ENCODE assay signal across 10 cellular contexts in genomic region chr11:118622376-118623290, GRCh38. TPM values are rescaled to one million over a fixed set of nuclear protein-coding genes. Genes with fewer than 3 reads are reported as not detected.
DNase-seq lines count a peak whose midpoint lies in the region; TF ChIP-seq lines count a peak whose summit lies in the region.
"Had no signal": no experiment of that assay in that cellular context is flagged by ENCODE, and none has a peak within 500 bp of the region (broad histone marks: within the 10 kb centered on the region; RNA-seq: fewer than 3 reads in every experiment).

No MANE protein-coding gene starts in this region.

- H3K36me3 ChIP-seq in MG63 (peaks cover 48% of the 10 kb centered on the region), adrenal gland (replicated peaks in 1 of 2) (peaks cover 0 to 28% of the 10 kb centered on the region in 2 donors), hepatocyte (replicated peaks; ENCODE audit: insufficient read depth, low read depth) (no peaks in the 10 kb centered on the region), spleen (peaks cover 0 to 31% (median 12%) of the 10 kb centered on the region in 6 donors)

- H3K4me3 ChIP-seq in MG63: peak overlapping the region; percentile 69
- peak overlapping the region in 1 of 4 donors; percentile 68 for H3K4me3 ChIP-seq in adrenal gland
- no peak overlapping the region for H3K4me3 ChIP-seq in hepatocyte
- peak overlapping the region in 6 of 8 donors; percentile 32 to 65 (median 36) for H3K4me3 ChIP-seq in spleen

- H2AFZ ChIP-seq in hepatocyte: no peak overlapping the region

- no peaks in the 10 kb centered on the region for H3K9me2 ChIP-seq in hepatocyte (replicated peaks; ENCODE audit: insufficient read depth)

- no peaks in the 10 kb centered on the region for H3K9me3 Mint-ChIP-seq in endothelial cell (ENCODE audit: unreplicated experiment)
- no peaks in the 10 kb centered on the region for H3K9me3 Mint-ChIP-seq in activated CD4-positive, alpha-beta T cell treated with anti-CD3 and anti-CD28 coated beads, Interleukin-2, amount 10 ng/mL, durations not matched to agents 7 days and 5 days

- CTCF ChIA-PET in activated CD4-positive, alpha-beta T cell treated with anti-CD3 and anti-CD28 coated beads, Interleukin-2, amount 10 ng/mL, durations not matched to agents 7 days and 5 days (lab: Charles Lee): interaction anchor here (1.0 to 4.1 kb wide), 5 partner anchors 10 to 98 kb away, joined by 3 to 22 read pairs (median 4); partner anchors contain the start of gene PHLDB1

- H3K4me1 ChIP-seq in adrenal gland (replicated peaks in 1 of 2) (peaks cover 36 to 64% of the 10 kb centered on the region in 2 donors), hepatocyte (ENCODE audit: insufficient read depth) (peaks cover 50% of the 10 kb centered on the region), spleen (peaks cover 16 to 59% (median 51%) of the 10 kb centered on the region in 6 donors)

- H3K9me3 ChIP-seq in MG63 (no peaks in the 10 kb centered on the region), adrenal gland (replicated peaks in 1 of 3) (no peaks in the 10 kb centered on the region), hepatocyte (ENCODE audit: low read depth) (no peaks in the 10 kb centered on the region), spleen (no peaks in the 10 kb centered on the region)

- H3K4me3 Mint-ChIP-seq in endothelial cell (ENCODE audit: unreplicated experiment): no peak overlapping the region
- H3K4me3 Mint-ChIP-seq in activated CD4-positive, alpha-beta T cell treated with anti-CD3 and anti-CD28 coated beads, Interleukin-2, amount 10 ng/mL, durations not matched to agents 7 days and 5 days: no peak overlapping the region

- H3K27me3 ChIP-seq in MG63: no peaks in the 10 kb centered on the region
- H3K27me3 ChIP-seq in adrenal gland: no peaks in the 10 kb centered on the region
- no peaks in the 10 kb centered on the region for H3K27me3 ChIP-seq in hepatocyte
- peaks cover 0 to 27% (median 8%) of the 10 kb centered on the region in 7 donors for H3K27me3 ChIP-seq in spleen (replicated peaks in 1 of 7)

- H3K27ac Mint-ChIP-seq in endothelial cell (ENCODE audit: unreplicated experiment): no peak overlapping the region
- no peak overlapping the region for H3K27ac Mint-ChIP-seq in activated CD4-positive, alpha-beta T cell treated with anti-CD3 and anti-CD28 coated beads, Interleukin-2, amount 10 ng/mL, durations not matched to agents 7 days and 5 days
- H3K27ac Mint-ChIP-seq: activated naive CD8-positive, alpha-beta T cell had no signal

- WGBS in adrenal gland, 4 donors: 23 to 41% (median 27%) methylated on average over 5 to 9 of the region's 9 CpGs
- WGBS in hepatocyte (ENCODE audit: low lambda C conversion rate, missing lambda C conversion rate): 60% methylated on average over 9 of the region's 9 CpGs
- WGBS in spleen, 5 donors: 55 to 73% (median 66%) methylated on average over 8 to 9 of the region's 9 CpGs

- peaks cover 21% of the 10 kb centered on the region for H3K79me2 ChIP-seq in hepatocyte

- H3K36me3 Mint-ChIP-seq in endothelial cell (ENCODE audit: low read depth, unreplicated experiment): peaks cover 20% of the 10 kb centered on the region
- H3K36me3 Mint-ChIP-seq in activated CD4-positive, alpha-beta T cell treated with anti-CD3 and anti-CD28 coated beads, Interleukin-2, amount 10 ng/mL, durations not matched to agents 7 days and 5 days (ENCODE audit: low read depth): no peaks in the 10 kb centered on the region

- peaks cover 26% of the 10 kb centered on the region for H3K4me1 Mint-ChIP-seq in endothelial cell (ENCODE audit: unreplicated experiment)
- peaks cover 11% of the 10 kb centered on the region for H3K4me1 Mint-ChIP-seq in activated CD4-positive, alpha-beta T cell treated with anti-CD3 and anti-CD28 coated beads, Interleukin-2, amount 10 ng/mL, durations not matched to agents 7 days and 5 days

- TF ChIP-seq CTCF in adrenal gland (IDR thresholded peaks at IDR 0.05) (no peak), hepatocyte (IDR thresholded peaks at IDR 0.05; ENCODE audit: poor library complexity) (no peak), spleen (IDR thresholded peaks at IDR 0.05 in 8 of 11, conservative IDR thresholded peaks at IDR 0.05 in 3 of 11) (no peak), endothelial cell (IDR thresholded peaks at IDR 0.05; ENCODE audit: unreplicated experiment) (no peak)

- no peaks in the 10 kb centered on the region for H4K20me1 ChIP-seq in hepatocyte (ENCODE audit: insufficient read depth, poor library complexity, severe bottlenecking)

- TF ChIP-seq POLR2A in adrenal gland (IDR thresholded peaks at IDR 0.05) (peak; percentile 50 to 54), spleen (IDR thresholded peaks at IDR 0.05) (no peak)

- H3K27ac ChIP-seq in adrenal gland (peak overlapping the region; percentile 24 to 91 (median 72)), hepatocyte (peak overlapping the region; percentile 96), spleen (peak overlapping the region in 7 of 8 donors; percentile 22 to 82 (median 74))

- H3K27me3 Mint-ChIP-seq in endothelial cell (ENCODE audit: unreplicated experiment): peaks cover 20% of the 10 kb centered on the region
- peaks cover 16% of the 10 kb centered on the region for H3K27me3 Mint-ChIP-seq in activated CD4-positive, alpha-beta T cell treated with anti-CD3 and anti-CD28 coated beads, Interleukin-2, amount 10 ng/mL, durations not matched to agents 7 days and 5 days

- POLR2A ChIA-PET in activated CD4-positive, alpha-beta T cell treated with anti-CD3 and anti-CD28 coated beads, Interleukin-2, amount 10 ng/mL, durations not matched to agents 7 days and 5 days (lab: Charles Lee): no interaction called here

- H3K4me2 ChIP-seq in hepatocyte: peak overlapping the region; percentile 91

- peak; percentile 77 for DNase-seq in AG08395 (ENCODE audit: low spot score)
- DNase-seq in MG63: peak; percentile 98
- peak; percentile 75 to 94 (median 89) for DNase-seq in adrenal gland
- DNase-seq in hepatocyte (ENCODE audit: low spot score): no peak
- DNase-seq in spleen: peak; percentile 58
- no peak for DNase-seq in endothelial cell (ENCODE audit: low spot score)
- DNase-seq in activated CD4-positive, alpha-beta T cell treated with anti-CD3 and anti-CD28 coated beads, Interleukin-2, amount 10 ng/mL, durations not matched to agents 7 days and 5 days: no peak
- no peak for DNase-seq in activated gamma-delta T cell (lab: John Stamatoyannopoulos, UW)

- intact Hi-C loops in adrenal gland (cut with DNase I): no loop called here
- intact Hi-C loops in spleen (cut with DNase I; ENCODE audit: low total_unique reads): no loop called here

RNA-seq across cellular contexts. Expression of gene PHLDB1, which starts 15.2 kb away (rescaled TPM):
- total RNA-seq in MG63 (2014; rRNA removed; shearing (Covaris generic); ENCODE audit: low replicate concordance): 55.3 and 58.4 TPM in 2 replicates
- total RNA-seq in adrenal gland (100 to 1,000 TPM in 2 of 8 donors, 10 to 100 TPM in 6; 53.0 to 140 (median 80.2) TPM), hepatocyte (45.8 and 51.8 TPM in 2 replicates), spleen (100 to 1,000 TPM in 3 of 7 donors, 10 to 100 TPM in 4; 34.7 to 162 (median 84.2) TPM), endothelial cell (ENCODE audit: unreplicated experiment) (45.4 TPM)
- polyA plus RNA-seq in adrenal gland (100 to 1,000 TPM in 2 of 3 donors, 10 to 100 TPM in 1; 57.0 to 207 (median 103) TPM), hepatocyte (71.1 and 73.0 TPM in 2 replicates), spleen (10 to 100 TPM; 13.0 to 70.9 (median 53.3) TPM)
- total RNA-seq in activated CD4-positive, alpha-beta T cell treated with anti-CD3 and anti-CD28 coated beads, Interleukin-2, amount 10 ng/mL, durations not matched to agents 7 days and 5 days: under 1 TPM; 0.06 to 0.12 TPM

RNA-seq across cellular contexts. Expression of gene ARCN1, which starts 50.4 kb away (rescaled TPM):
- total RNA-seq in MG63 (2014; rRNA removed; shearing (Covaris generic); ENCODE audit: low replicate concordance): 92.2 and 122 TPM in 2 replicates
- total RNA-seq in adrenal gland: 100 to 1,000 TPM in 4 of 8 donors, 10 to 100 TPM in 4; 81.9 to 254 (median 105) TPM
- polyA plus RNA-seq in adrenal gland: 100 to 1,000 TPM in 1 of 3 donors, 10 to 100 TPM in 2; 42.6 to 274 (median 54.5) TPM
- total RNA-seq in hepatocyte: 177 and 190 TPM in 2 replicates
- 166 and 194 TPM in 2 replicates for polyA plus RNA-seq in hepatocyte
- 100 to 1,000 TPM in 2 of 7 donors, 10 to 100 TPM in 5; 75.1 to 106 (median 98.8) TPM for total RNA-seq in spleen
- polyA plus RNA-seq in spleen: 10 to 100 TPM; 33.8 to 49.9 (median 41.3) TPM
- 145 TPM for total RNA-seq in endothelial cell (ENCODE audit: unreplicated experiment)
- total RNA-seq in activated CD4-positive, alpha-beta T cell treated with anti-CD3 and anti-CD28 coated beads, Interleukin-2, amount 10 ng/mL, durations not matched to agents 7 days and 5 days: 100 to 1,000 TPM; 113 to 128 TPM

RNA-seq across cellular contexts. Expression of gene TREH, which starts 56.8 kb away (rescaled TPM):
- total RNA-seq in MG63 (2014; rRNA removed; shearing (Covaris generic); ENCODE audit: low replicate concordance): not detected in 2 replicates
- total RNA-seq in adrenal gland (not detected), hepatocyte (6.6 and 10.2 TPM in 2 replicates), spleen (not detected), endothelial cell (ENCODE audit: unreplicated experiment) (not detected)
- polyA plus RNA-seq in adrenal gland (1 to 10 TPM in 2 of 3 donors, not detected in 1; 3.0 to 5.1 TPM), hepatocyte (10.7 and 15.1 TPM in 2 replicates), spleen (1 to 10 TPM in 2 of 3 donors, under 1 TPM in 1; 0.33 to 2.3 (median 2.0) TPM)
- total RNA-seq in activated CD4-positive, alpha-beta T cell treated with anti-CD3 and anti-CD28 coated beads, Interleukin-2, amount 10 ng/mL, durations not matched to agents 7 days and 5 days: not detected
- total RNA-seq: urinary bladder had no signal

RNA-seq across cellular contexts. Expression of gene IFT46, which starts 56.9 kb away (rescaled TPM):
- total RNA-seq in MG63 (2014; rRNA removed; shearing (Covaris generic); ENCODE audit: low replicate concordance): 41.0 and 214 TPM in 2 replicates
- total RNA-seq in adrenal gland (10 to 100 TPM; 13.8 to 43.6 (median 25.7) TPM), hepatocyte (20.6 and 21.0 TPM in 2 replicates), spleen (10 to 100 TPM in 6 of 7 donors, 1 to 10 TPM in 1; 10.0 to 21.9 (median 16.9) TPM), endothelial cell (ENCODE audit: unreplicated experiment) (19.7 TPM)
- polyA plus RNA-seq in adrenal gland (10 to 100 TPM; 29.6 to 39.9 (median 31.4) TPM), hepatocyte (12.3 and 12.6 TPM in 2 replicates), spleen (10 to 100 TPM; 12.4 to 17.2 (median 13.9) TPM)
- total RNA-seq in activated CD4-positive, alpha-beta T cell treated with anti-CD3 and anti-CD28 coated beads, Interleukin-2, amount 10 ng/mL, durations not matched to agents 7 days and 5 days: 10 to 100 TPM; 12.3 to 13.7 TPM

Comparison
In these comparisons a context has a peak if more than half of its experiments do, and no peak if none do; other contexts are left out.
1. DNase-seq: peak in AG08395 (single experiment), MG63 (single experiment), adrenal gland (7 of 7) and spleen (single experiment); none in hepatocyte (single experiment), endothelial cell (single experiment), activated CD4-positive, alpha-beta T cell treated with anti-CD3 and anti-CD28 coated beads, Interleukin-2, amount 10 ng/mL, durations not matched to agents 7 days and 5 days (single experiment) and activated gamma-delta T cell (single experiment).
2. POLR2A ChIP-seq: peak in adrenal gland (2 of 2); none in spleen (0 of 3).
3. RNA of gene PHLDB1, which starts 15.2 kb away (total RNA-seq): 53.0 to 140 TPM in adrenal gland, 34.7 to 162 TPM in spleen, 55.3 to 58.4 TPM in MG63, 45.8 to 51.8 TPM in hepatocyte and 45.4 TPM in endothelial cell (single experiment); 0.06 to 0.12 TPM in activated CD4-positive, alpha-beta T cell treated with anti-CD3 and anti-CD28 coated beads, Interleukin-2, amount 10 ng/mL, durations not matched to agents 7 days and 5 days; every median in the first group is over 10 times any median in the second.
4. Peak in every context shown above with its lines, with median percentiles within 50 percentile points of each other: H3K27ac ChIP-seq.